In genomic region chr3:130276203-130276803, GRCh38 we compare ENCODE assay signal across 9 cellular contexts.
A peak's percentile ranks its signal among the peaks of the same experiment; 100 is the strongest.
DNase-seq lines count a peak whose midpoint lies in the region; ATAC-seq and TF ChIP-seq lines count a peak whose summit lies in the region.
"Had no signal": no experiment of that assay in that cellular context is flagged by ENCODE, and none has a peak within 500 bp of the region (broad histone marks: within the 10 kb centered on the region; RNA-seq: fewer than 3 reads in every experiment).

No MANE protein-coding gene starts in this region.

- no peaks in the 10 kb centered on the region for H3K9me3 Mint-ChIP-seq in MCF 10A (ENCODE audit: unreplicated experiment)
- H3K9me3 Mint-ChIP-seq: activated naive CD8-positive, alpha-beta T cell treated with anti-CD3 and anti-CD28 coated beads, Interleukin-2, amount 10 ng/mL, durations not matched to agents 7 days and 5 days had no signal

- intact Hi-C loops in MCF 10A (cut with micrococcal nuclease): loop anchor here (1.0 to 10.0 kb wide), 3 partner anchors 263 to 617 kb away; no protein-coding TSS in a partner anchor

- peaks cover 20% of the 10 kb centered on the region for H3K27me3 Mint-ChIP-seq in MCF 10A (ENCODE audit: insufficient read depth, unreplicated experiment)

- no peaks in the 10 kb centered on the region for H3K27me3 ChIP-seq in upper lobe of left lung

- no peaks in the 10 kb centered on the region for H3K4me1 Mint-ChIP-seq in MCF 10A (ENCODE audit: insufficient read depth, unreplicated experiment)
- H3K4me1 Mint-ChIP-seq: activated naive CD8-positive, alpha-beta T cell treated with anti-CD3 and anti-CD28 coated beads, Interleukin-2, amount 10 ng/mL, durations not matched to agents 7 days and 5 days had no signal

- no peak for TF ChIP-seq POLR2A in upper lobe of left lung (IDR thresholded peaks at IDR 0.05)

- TF ChIP-seq CTCF in MCF 10A (IDR thresholded peaks at IDR 0.05; ENCODE audit: unreplicated experiment) (peak; percentile 85), upper lobe of left lung (IDR thresholded peaks at IDR 0.05) (peak; percentile 54 to 77 (median 72))

- H3K27ac Mint-ChIP-seq in MCF 10A (ENCODE audit: low read depth, unreplicated experiment): no peak overlapping the region
- H3K27ac Mint-ChIP-seq: activated naive CD8-positive, alpha-beta T cell treated with anti-CD3 and anti-CD28 coated beads, Interleukin-2, amount 10 ng/mL, durations not matched to agents 7 days and 5 days had no signal

- DNase-seq in activated CD4-positive, alpha-beta T cell treated with anti-CD3 and anti-CD28 coated beads for 48 hours: peak; percentile 7
- no peak for DNase-seq in activated CD4-positive, alpha-beta T cell treated with anti-CD3 and anti-CD28 coated beads for 4 hours
- DNase-seq in NCI-H748 treated with DMSO at 0.1 percent for 48 hours (lab: John Stamatoyannopoulos, UW) (peak; percentile 1), MCF 10A (ENCODE audit: unreplicated experiment) (peak; percentile 66), kidney tubule cell (ENCODE audit: low spot score) (peak; percentile 63), upper lobe of left lung (peak in 1 of 2 donors; percentile 22)
- no peak for DNase-seq in stimulated activated CD4-positive, alpha-beta T cell treated with anti-CD3 and anti-CD28 coated beads, Interleukin-4, amount 100 ng/mL, for 1 hour
- DNase-seq: activated naive CD8-positive, alpha-beta T cell treated with anti-CD3 and anti-CD28 coated beads, Interleukin-2, amount 10 ng/mL, durations not matched to agents 7 days and 5 days had no signal

- H3K36me3 Mint-ChIP-seq in MCF 10A (ENCODE audit: insufficient read depth, unreplicated experiment): no peaks in the 10 kb centered on the region
- H3K36me3 Mint-ChIP-seq: activated naive CD8-positive, alpha-beta T cell treated with anti-CD3 and anti-CD28 coated beads, Interleukin-2, amount 10 ng/mL, durations not matched to agents 7 days and 5 days had no signal

- no peaks in the 10 kb centered on the region for H3K9me3 ChIP-seq in upper lobe of left lung

- no peaks in the 10 kb centered on the region for H3K4me1 ChIP-seq in upper lobe of left lung

- POLR2A ChIA-PET in MCF 10A (lab: Yijun Ruan, JAX): no interaction called here

- CTCF ChIA-PET in MCF 10A (lab: Yijun Ruan, JAX): interaction anchor here (0.5 to 4.6 kb wide), 32 partner anchors 9 to 1023 kb away, joined by 3 to 54 read pairs (median 3); no protein-coding TSS in a partner anchor

- no TSS peak for BruUV-seq in MCF 10A (replicated peaks; lab: Mats Ljungman, UMichigan)

- H3K4me3 ChIP-seq in upper lobe of left lung: no peak overlapping the region

- WGBS in upper lobe of left lung, 2 donors: 19 to 24% methylated on average over 8 of the region's 8 CpGs

- no peaks in the 10 kb centered on the region for H3K36me3 ChIP-seq in upper lobe of left lung

- H3K4me3 Mint-ChIP-seq in MCF 10A (ENCODE audit: unreplicated experiment): no peak overlapping the region
- H3K4me3 Mint-ChIP-seq: activated naive CD8-positive, alpha-beta T cell treated with anti-CD3 and anti-CD28 coated beads, Interleukin-2, amount 10 ng/mL, durations not matched to agents 7 days and 5 days had no signal

- no peak overlapping the region for H3K27ac ChIP-seq in upper lobe of left lung

- ATAC-seq in HG03460 (IDR thresholded peaks at IDR 0.05; ENCODE audit: unreplicated experiment): peak; percentile 54
- ATAC-seq in upper lobe of left lung (ENCODE audit: low FRiP score in 2 of 2): peak; percentile 70 to 80

- no peak for TF ChIP-seq EP300 in upper lobe of left lung (IDR thresholded peaks at IDR 0.05)

Comparison
In these comparisons a context has a peak if more than half of its experiments do, and no peak if none do; other contexts are left out.
1. DNase-seq: peak in activated CD4-positive, alpha-beta T cell treated with anti-CD3 and anti-CD28 coated beads for 48 hours (single experiment), NCI-H748 treated with DMSO at 0.1 percent for 48 hours (single experiment), MCF 10A (single experiment) and kidney tubule cell (single experiment); none in activated CD4-positive, alpha-beta T cell treated with anti-CD3 and anti-CD28 coated beads for 4 hours (0 of 2) and stimulated activated CD4-positive, alpha-beta T cell treated with anti-CD3 and anti-CD28 coated beads, Interleukin-4, amount 100 ng/mL, for 1 hour (single experiment).